ENCODE assay signal across 27 cellular contexts in the genomic region with DNA sequence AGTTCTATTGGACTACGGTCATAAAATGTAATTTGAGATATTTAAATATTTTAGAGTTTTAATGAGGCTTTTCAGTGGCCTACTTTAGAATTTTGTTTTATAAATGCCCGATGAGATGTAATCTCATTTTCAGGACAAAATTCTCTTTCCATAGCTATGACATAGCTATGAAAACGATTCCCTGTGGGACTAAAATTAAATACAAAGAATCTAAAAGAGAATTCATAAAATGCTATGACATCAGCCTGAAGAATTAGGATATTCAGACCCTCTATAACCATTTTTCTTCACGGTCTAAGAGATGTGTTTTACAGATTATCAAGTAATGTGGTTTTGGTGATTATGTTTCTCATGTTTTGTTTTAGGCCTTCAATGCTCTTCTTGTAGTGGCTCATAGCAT. TPM values are rescaled to one million over a fixed set of nuclear protein-coding genes. Genes with fewer than 3 reads are reported as not detected.
"Had no signal": no experiment of that assay in that cellular context is flagged by ENCODE, and none has a peak within 500 bp of the region (broad histone marks: within the 10 kb centered on the region; RNA-seq: fewer than 3 reads in every experiment).

No MANE protein-coding gene starts in this region.

- H3K4me3 ChIP-seq: gastrocnemius medialis, hepatocyte, left ventricle myocardium inferior, lung, ovary, right lobe of liver, skin epidermis, testis, transverse colon had no signal

- H3K9me3 ChIP-seq: gastrocnemius medialis, left ventricle myocardium inferior, ovary, right lobe of liver, testis, transverse colon had no signal

- H3K27me3 ChIP-seq: gastrocnemius medialis, hepatocyte, ovary, right lobe of liver, testis, transverse colon had no signal

- H3K27ac ChIP-seq: gastrocnemius medialis, hepatocyte, left ventricle myocardium inferior, ovary, right lobe of liver, skin epidermis, testis, transverse colon, WERI-Rb-1 had no signal

- H3K36me3 ChIP-seq: gastrocnemius medialis, left ventricle myocardium inferior, ovary, right lobe of liver, transverse colon, WERI-Rb-1 had no signal

- ATAC-seq: activated CD4-positive, CD25-positive, alpha-beta regulatory T cell treated with anti-CD3 and anti-CD28 coated beads, Interleukin-2, amount 50 U/mL, for 24 hours; esophagus mucosa; gastrocnemius medialis; natural killer cell treated with Interleukin-12 subunit alpha and Interleukin-12 subunit beta and Interleukin-15 and Interleukin-18, amount 100 ng/mL, for 72 hours; right lobe of liver; stimulated activated naive CD8-positive, alpha-beta T cell treated with anti-CD3 and anti-CD28 coated beads, Interleukin-15, Interleukin-2, amounts not matched to agents 100 U/mL and 50 U/mL, for 24 hours had no signal

- DNase-seq: activated CD4-positive, alpha-beta T cell treated with anti-CD3 and anti-CD28 coated beads for 48 hours; activated CD4-positive, alpha-beta T cell treated with anti-CD3 and anti-CD28 coated beads, Interleukin-2, amount 50 U/mL, for 48 hours; activated CD8-positive, alpha-beta memory T cell treated with anti-CD3 and anti-CD28 coated beads, Interleukin-2, amount 50 U/mL, for 4 hours; activated gamma-delta T cell; activated naive CD4-positive, alpha-beta T cell treated with anti-CD3 and anti-CD28 coated beads, Interleukin-2, amount 10 ng/mL, durations not matched to agents 7 days and 5 days; activated T-cell treated with anti-CD3 and anti-CD28 coated beads, Interleukin-2, amount 50 U/mL, for 24 hours; amniotic stem cell; caudate nucleus; gastrocnemius medialis; islet precursor cell; left ventricle myocardium inferior; mesendoderm; ovary; right lobe of liver; stimulated activated CD4-positive, alpha-beta T cell treated with anti-CD3 and anti-CD28 coated beads, Interleukin-12 subunit alpha, Interleukin-12 subunit beta, amount 100 ng/mL, for 4 hours; stimulated activated CD4-positive, alpha-beta T cell treated with anti-CD3 and anti-CD28 coated beads, Interleukin-4, amount 100 ng/mL, for 1 hour; stimulated activated naive CD8-positive, alpha-beta T cell treated with anti-CD3 and anti-CD28 coated beads, Interleukin-15, Interleukin-2, amounts not matched to agents 100 U/mL and 50 U/mL, for 24 hours; T1000; testis; transverse colon; WERI-Rb-1 had no signal

- H3K4me1 ChIP-seq: gastrocnemius medialis, left ventricle myocardium inferior, right lobe of liver, testis, transverse colon had no signal

RNA-seq across cellular contexts. Expression of gene ODAD2, which starts 48.2 kb away (rescaled TPM):
- total RNA-seq: gastrocnemius medialis; natural killer cell treated with Interleukin-12 subunit alpha and Interleukin-12 subunit beta and Interleukin-15 and Interleukin-18, amount 100 ng/mL, for 72 hours had no signal
